In genomic region chr6:130946076-130946475, GRCh38 we compare ENCODE assay signal across 29 cellular contexts.
DNase-seq lines count a peak whose midpoint lies in the region; ATAC-seq and TF ChIP-seq lines count a peak whose summit lies in the region.
"Had no signal": no experiment of that assay in that cellular context is flagged by ENCODE, and none has a peak within 500 bp of the region (broad histone marks: within the 10 kb centered on the region; RNA-seq: fewer than 3 reads in every experiment).

No MANE protein-coding gene starts in this region.

- no peak overlapping the region for H3K4me3 Mint-ChIP-seq in MCF 10A (ENCODE audit: unreplicated experiment)
- no peak overlapping the region for H3K4me3 Mint-ChIP-seq in activated CD4-positive, alpha-beta memory T cell treated with anti-CD3 and anti-CD28 coated beads, Interleukin-2, amount 10 ng/mL, durations not matched to agents 7 days and 5 days
- H3K4me3 Mint-ChIP-seq: activated T-cell treated with anti-CD3 and anti-CD28 coated beads, Interleukin-2, amount 50 U/mL, for 4 hours; CD8-positive, alpha-beta memory T cell; central memory CD8-positive, alpha-beta T cell; T-helper 2 cell treated with Interferon-gamma antibody and Interleukin-4, amounts not matched to agents 5 μg/mL and 100 μg/mL, for 36 hours; type B pancreatic cell had no signal

- H3K4me1 ChIP-seq in breast epithelium (peaks cover 0 to 6% of the 10 kb centered on the region in 2 donors), thoracic aorta (ENCODE audit: control insufficient read depth in 1 of 2, low read depth in 2 of 2) (peaks cover 29% of the 10 kb centered on the region in 2 donors)

- H3K27ac ChIP-seq in breast epithelium (no peak overlapping the region), thoracic aorta (peak overlapping the region; percentile 1 to 50)
- H3K27ac ChIP-seq: 22Rv1, adrenal gland, RWPE1 had no signal

- intact Hi-C loops in MCF 10A (cut with micrococcal nuclease) (no loop called here), breast epithelium (cut with DNase I; ENCODE audit: low total_unique reads) (no loop called here)

- CTCF ChIA-PET in MCF 10A (lab: Yijun Ruan, JAX): no interaction called here
- CTCF ChIA-PET in activated CD4-positive, alpha-beta memory T cell treated with anti-CD3 and anti-CD28 coated beads, Interleukin-2, amount 10 ng/mL, durations not matched to agents 7 days and 5 days (lab: Charles Lee): no interaction called here

- DNase-seq in MCF 10A (ENCODE audit: unreplicated experiment) (peak; percentile 43), breast epithelium (ENCODE audit: low spot score in 2 of 2) (no peak), astrocyte of the spinal cord (ENCODE audit: low read depth, low spot score) (peak; percentile 51), fibroblast of mammary gland (ENCODE audit: low read depth) (peak; percentile 75), thoracic aorta (ENCODE audit: low spot score) (no peak), NCI-H2081 treated with DMSO at 0.1 percent for 48 hours (lab: John Stamatoyannopoulos, UW) (no peak)
- DNase-seq in activated CD4-positive, alpha-beta memory T cell treated with anti-CD3 and anti-CD28 coated beads, Interleukin-2, amount 10 ng/mL, durations not matched to agents 7 days and 5 days: no peak
- DNase-seq: activated CD4-positive, alpha-beta T cell treated with anti-CD3 and anti-CD28 coated beads for 4 hours; activated naive CD4-positive, alpha-beta T cell; activated T-cell treated with anti-CD3 and anti-CD28 coated beads, Interleukin-2, amount 50 U/mL, for 4 hours; adrenal gland; AML-193; CD8-positive, alpha-beta memory T cell; DMS153; erythroblast; GDM1; islet precursor cell; NCI-H1694; NCI-H526 treated with DMSO at 0.1 percent for 48 hours; stimulated activated CD8-positive, alpha-beta memory T cell treated with anti-CD3 and anti-CD28 coated beads, Interleukin-4, amount 100 ng/mL, for 48 hours; stomach had no signal

- no peaks in the 10 kb centered on the region for H3K9me3 ChIP-seq in breast epithelium
- no peaks in the 10 kb centered on the region for H3K9me3 ChIP-seq in thoracic aorta
- H3K9me3 ChIP-seq: adrenal gland, stomach had no signal

- BruUV-seq in MCF 10A (replicated peaks; lab: Mats Ljungman, UMichigan): no TSS peak

- ATAC-seq in thoracic aorta (ENCODE audit: insufficient number of reproducible peaks, low FRiP score, low read depth): no peak
- ATAC-seq in GM21515 (IDR thresholded peaks at IDR 0.05; ENCODE audit: unreplicated experiment): no peak
- ATAC-seq: activated T-cell treated with anti-CD3 and anti-CD28 coated beads, Interleukin-2, amount 50 U/mL, for 4 hours had no signal

- no peaks in the 10 kb centered on the region for H3K4me1 Mint-ChIP-seq in MCF 10A (ENCODE audit: insufficient read depth, unreplicated experiment)
- H3K4me1 Mint-ChIP-seq in activated CD4-positive, alpha-beta memory T cell treated with anti-CD3 and anti-CD28 coated beads, Interleukin-2, amount 10 ng/mL, durations not matched to agents 7 days and 5 days: no peaks in the 10 kb centered on the region
- H3K4me1 Mint-ChIP-seq: CD8-positive, alpha-beta memory T cell; central memory CD8-positive, alpha-beta T cell had no signal

- POLR2A ChIA-PET in MCF 10A (lab: Yijun Ruan, JAX): interaction anchor here (0.6 kb wide), 1 partner anchor 96 kb away, joined by 3 read pairs; no protein-coding TSS in a partner anchor
- POLR2A ChIA-PET in activated CD4-positive, alpha-beta memory T cell treated with anti-CD3 and anti-CD28 coated beads, Interleukin-2, amount 10 ng/mL, durations not matched to agents 7 days and 5 days (lab: Charles Lee): no interaction called here

- no peaks in the 10 kb centered on the region for H3K36me3 Mint-ChIP-seq in MCF 10A (ENCODE audit: insufficient read depth, unreplicated experiment)
- H3K36me3 Mint-ChIP-seq in activated CD4-positive, alpha-beta memory T cell treated with anti-CD3 and anti-CD28 coated beads, Interleukin-2, amount 10 ng/mL, durations not matched to agents 7 days and 5 days (ENCODE audit: low read depth): no peaks in the 10 kb centered on the region

- no peaks in the 10 kb centered on the region for H3K27me3 Mint-ChIP-seq in MCF 10A (ENCODE audit: insufficient read depth, unreplicated experiment)
- H3K27me3 Mint-ChIP-seq in activated CD4-positive, alpha-beta memory T cell treated with anti-CD3 and anti-CD28 coated beads, Interleukin-2, amount 10 ng/mL, durations not matched to agents 7 days and 5 days: no peaks in the 10 kb centered on the region
- H3K27me3 Mint-ChIP-seq: central memory CD8-positive, alpha-beta T cell; progenitor cell of endocrine pancreas; type B pancreatic cell had no signal

- TF ChIP-seq CTCF in MCF 10A (IDR thresholded peaks at IDR 0.05; ENCODE audit: unreplicated experiment) (no peak), breast epithelium (IDR thresholded peaks at IDR 0.05) (no peak), astrocyte of the spinal cord (IDR thresholded peaks at IDR 0.05; ENCODE audit: low read depth, low read length) (no peak), fibroblast of mammary gland (conservative IDR thresholded peaks at IDR 0.05; ENCODE audit: control insufficient read depth, insufficient read depth, low read depth, low read length) (no peak), thoracic aorta (IDR thresholded peaks at IDR 0.05) (no peak)

- no peak for TF ChIP-seq POLR2A in breast epithelium (IDR thresholded peaks at IDR 0.05)

- H3K4me3 ChIP-seq in breast epithelium (no peak overlapping the region), astrocyte of the spinal cord (ENCODE audit: low read depth, low read length) (no peak overlapping the region), fibroblast of mammary gland (ENCODE audit: control insufficient read depth, low read depth, low read length) (no peak overlapping the region), thoracic aorta (peak overlapping the region; percentile 47)
- H3K4me3 ChIP-seq: adrenal gland, stomach had no signal

- H3K36me3 ChIP-seq in breast epithelium (no peaks in the 10 kb centered on the region), thoracic aorta (no peaks in the 10 kb centered on the region)
- H3K36me3 ChIP-seq: adrenal gland, stomach had no signal

- no peaks in the 10 kb centered on the region for H3K9me3 Mint-ChIP-seq in MCF 10A (ENCODE audit: unreplicated experiment)
- no peaks in the 10 kb centered on the region for H3K9me3 Mint-ChIP-seq in activated CD4-positive, alpha-beta memory T cell treated with anti-CD3 and anti-CD28 coated beads, Interleukin-2, amount 10 ng/mL, durations not matched to agents 7 days and 5 days
- H3K9me3 Mint-ChIP-seq: activated T-cell treated with anti-CD3 and anti-CD28 coated beads, Interleukin-2, amount 50 U/mL, for 4 hours; CD8-positive, alpha-beta memory T cell; central memory CD8-positive, alpha-beta T cell; neural crest cell; T-helper 2 cell treated with Interferon-gamma antibody and Interleukin-4, amounts not matched to agents 5 μg/mL and 100 μg/mL, for 36 hours; type B pancreatic cell had no signal

- no peak overlapping the region for H3K27ac Mint-ChIP-seq in MCF 10A (ENCODE audit: low read depth, unreplicated experiment)
- no peak overlapping the region for H3K27ac Mint-ChIP-seq in activated CD4-positive, alpha-beta memory T cell treated with anti-CD3 and anti-CD28 coated beads, Interleukin-2, amount 10 ng/mL, durations not matched to agents 7 days and 5 days
- H3K27ac Mint-ChIP-seq: CD8-positive, alpha-beta memory T cell; progenitor cell of endocrine pancreas; T-helper 2 cell treated with Interferon-gamma antibody and Interleukin-4, amounts not matched to agents 5 μg/mL and 100 μg/mL, for 36 hours; type B pancreatic cell had no signal

- in situ Hi-C loops in astrocyte of the spinal cord (cut with HindIII; ENCODE audit: low sequenced_read_pairs): no loop called here

- no peaks in the 10 kb centered on the region for H3K27me3 ChIP-seq in breast epithelium
- H3K27me3 ChIP-seq in thoracic aorta (replicated peaks; ENCODE audit: insufficient read depth): no peaks in the 10 kb centered on the region
- H3K27me3 ChIP-seq: adrenal gland, stomach had no signal

Comparison
In these comparisons a context has a peak if more than half of its experiments do, and no peak if none do; other contexts are left out.
1. DNase-seq: peak in MCF 10A (single experiment), astrocyte of the spinal cord (single experiment) and fibroblast of mammary gland (single experiment); none in breast epithelium (0 of 2), thoracic aorta (single experiment), activated CD4-positive, alpha-beta memory T cell treated with anti-CD3 and anti-CD28 coated beads, Interleukin-2, amount 10 ng/mL, durations not matched to agents 7 days and 5 days (single experiment) and NCI-H2081 treated with DMSO at 0.1 percent for 48 hours (single experiment).
2. H3K27ac ChIP-seq: peak in thoracic aorta (2 of 2); none in breast epithelium (0 of 2).